Comparison of ENCODE assay signal across 10 cellular contexts in the genomic region with DNA sequence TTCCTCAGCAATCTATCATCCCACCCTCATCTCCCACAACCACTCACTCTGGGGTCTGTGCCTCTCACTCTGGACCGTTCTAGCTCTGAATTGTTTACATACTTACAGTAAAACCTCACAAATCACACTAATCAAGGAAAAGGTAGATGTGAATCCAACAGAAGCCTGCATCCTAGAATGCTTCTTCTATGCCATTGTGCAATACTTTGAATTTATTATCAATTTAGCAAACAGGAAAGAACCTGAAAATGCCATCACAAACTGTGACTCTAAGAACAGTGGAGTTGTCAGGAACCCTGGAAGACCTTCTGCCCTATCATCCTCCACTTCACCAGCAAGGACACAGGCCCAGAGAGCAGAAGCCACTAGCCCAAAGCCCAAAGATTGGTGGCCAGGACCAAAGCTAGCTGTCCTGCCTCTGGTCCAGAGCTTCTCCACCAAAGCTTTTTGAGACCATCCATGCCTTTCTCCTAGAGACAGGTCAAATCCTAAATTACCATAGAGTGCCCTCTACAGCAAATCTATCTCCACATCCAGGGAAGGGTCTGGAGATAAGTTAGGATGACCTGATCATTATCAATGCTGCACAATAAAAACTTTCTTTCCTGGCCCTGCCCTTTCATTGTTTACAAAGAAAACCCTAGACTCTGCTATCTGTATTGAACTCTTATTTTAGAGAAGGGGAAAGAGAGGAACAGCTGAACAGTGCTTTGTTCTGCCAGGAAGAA. TPM values are rescaled to one million over a fixed set of nuclear protein-coding genes. Genes with fewer than 3 reads are reported as not detected.
A peak's percentile ranks its signal among the peaks of the same experiment; 100 is the strongest.
DNase-seq lines count a peak whose midpoint lies in the region; ATAC-seq, FAIRE-seq and TF ChIP-seq lines count a peak whose summit lies in the region.
"Had no signal": no experiment of that assay in that cellular context is flagged by ENCODE, and none has a peak within 500 bp of the region (broad histone marks: within the 10 kb centered on the region; RNA-seq: fewer than 3 reads in every experiment).

No MANE protein-coding gene starts in this region.

- H3K27me3 ChIP-seq in CD4-positive, alpha-beta T cell (ENCODE audit: control insufficient read depth, insufficient read depth, low read length) = peaks cover 3% of the 10 kb centered on the region
- H3K27me3 ChIP-seq in Panc1 (ENCODE audit: control insufficient read depth, insufficient read depth, low read length) (no peaks in the 10 kb centered on the region), prostate gland (replicated peaks; ENCODE audit: insufficient read depth) (no peaks in the 10 kb centered on the region)

- H3K4me3 ChIP-seq in Panc1 (ENCODE audit: low read depth in 2 of 2, low read length in 2 of 2) (peak overlapping the region in 1 of 2 experiments; percentile 13; a peak in 2 of 4 replicates), kidney (ENCODE audit: low read length in 2 of 2) (peak overlapping the region; percentile 59 to 79), prostate gland (peak overlapping the region; percentile 72 to 80)

- DNase-seq in CD4-positive, alpha-beta T cell = no peak
- DNase-seq in Panc1 (ENCODE audit: low read depth, low spot score) (no peak), kidney (no peak), prostate gland (ENCODE audit: low spot score) (no peak), ecto neural progenitor cell (ENCODE audit: low spot score) (no peak), NCI-H2107 (lab: John Stamatoyannopoulos, UW) (no peak)
- no peak for DNase-seq in activated CD4-positive, alpha-beta T cell treated with anti-CD3 and anti-CD28 coated beads, Interleukin-2, amount 10 ng/mL, durations not matched to agents 24 days and 14 days
- DNase-seq: BE2C, small intestine had no signal

- CTCF ChIA-PET in CD4-positive, alpha-beta T cell (lab: Charles Lee) = no interaction called here
- CTCF ChIA-PET in Panc1 (lab: Charles Lee) = no interaction called here

- H3K36me3 Mint-ChIP-seq in CD4-positive, alpha-beta T cell (ENCODE audit: low read depth) = peaks cover 4% of the 10 kb centered on the region
- no peaks in the 10 kb centered on the region for H3K36me3 Mint-ChIP-seq in activated CD4-positive, alpha-beta T cell treated with anti-CD3 and anti-CD28 coated beads, Interleukin-2, amount 10 ng/mL, durations not matched to agents 24 days and 14 days (ENCODE audit: low read depth)

- no peak overlapping the region for H3K27ac ChIP-seq in CD4-positive, alpha-beta T cell (ENCODE audit: low read depth, low read length)
- peak overlapping the region; percentile 10; the same call in 1 of the 2 replicates for H3K27ac ChIP-seq in Panc1 (ENCODE audit: low read length)
- H3K27ac ChIP-seq in kidney (ENCODE audit: low read depth in 2 of 2, low read length in 2 of 2) = peak overlapping the region in 1 of 2 donors; percentile 32
- peak overlapping the region; percentile 90 to 92 for H3K27ac ChIP-seq in prostate gland

- H3K4me1 ChIP-seq in Panc1 (ENCODE audit: control insufficient read depth, insufficient read depth, low read length) (peaks cover 22% of the 10 kb centered on the region), kidney (ENCODE audit: control insufficient read depth in 1 of 2, insufficient read depth in 1 of 2, low read depth in 1 of 2, low read length in 2 of 2) (peaks cover 4 to 10% of the 10 kb centered on the region in 2 donors), prostate gland (replicated peaks) (no peaks in the 10 kb centered on the region)
- H3K4me1 ChIP-seq: BE2C had no signal

- intact Hi-C loops in CD4-positive, alpha-beta T cell (cut with DNase I, micrococcal nuclease) = no loop called here
- intact Hi-C loops in Panc1 (cut with micrococcal nuclease; ENCODE audit: unreplicated experiment) = no loop called here
- intact Hi-C loops in kidney (cut with DNase I) = no loop called here
- intact Hi-C loops in prostate gland (cut with DNase I) = loop anchor here (5.0 kb wide), 1 partner anchor 126 kb away; no protein-coding TSS in a partner anchor
- intact Hi-C loops in activated CD4-positive, alpha-beta T cell treated with anti-CD3 and anti-CD28 coated beads, Interleukin-2, amount 10 ng/mL, durations not matched to agents 24 days and 14 days (cut with micrococcal nuclease) = no loop called here

- no peaks in the 10 kb centered on the region for H3K9me3 Mint-ChIP-seq in CD4-positive, alpha-beta T cell
- H3K9me3 Mint-ChIP-seq in activated CD4-positive, alpha-beta T cell treated with anti-CD3 and anti-CD28 coated beads, Interleukin-2, amount 10 ng/mL, durations not matched to agents 24 days and 14 days = no peaks in the 10 kb centered on the region

- POLR2A ChIA-PET in CD4-positive, alpha-beta T cell (lab: Charles Lee) = no interaction called here
- POLR2A ChIA-PET in Panc1 (lab: Charles Lee) = no interaction called here

- no TSS peak for BruUV-seq in Panc1 (replicated peaks; lab: Mats Ljungman, UMichigan)

- H3K9ac ChIP-seq in kidney (ENCODE audit: low read length in 2 of 2) = peak overlapping the region in 1 of 2 donors; percentile 46

- no peak overlapping the region for H3K27ac Mint-ChIP-seq in CD4-positive, alpha-beta T cell
- no peak overlapping the region for H3K27ac Mint-ChIP-seq in activated CD4-positive, alpha-beta T cell treated with anti-CD3 and anti-CD28 coated beads, Interleukin-2, amount 10 ng/mL, durations not matched to agents 24 days and 14 days

- TF ChIP-seq POLR2A in prostate gland (IDR thresholded peaks at IDR 0.05) = no peak

- FAIRE-seq in kidney (lab: Jason Lieb, UNC) = no peak
- FAIRE-seq: small intestine had no signal

- WGBS in prostate gland = 59% methylated on average over 1 of the region's 1 CpG

- no peak for ATAC-seq in CD4-positive, alpha-beta T cell (ENCODE audit: poor library complexity)
- ATAC-seq in Panc1 (no peak), GM21423 (IDR thresholded peaks at IDR 0.05; ENCODE audit: unreplicated experiment) (no peak)

- peak overlapping the region; percentile 82 for H3K4me3 Mint-ChIP-seq in CD4-positive, alpha-beta T cell
- H3K4me3 Mint-ChIP-seq in activated CD4-positive, alpha-beta T cell treated with anti-CD3 and anti-CD28 coated beads, Interleukin-2, amount 10 ng/mL, durations not matched to agents 24 days and 14 days = no peak overlapping the region

- no peaks in the 10 kb centered on the region for H3K36me3 ChIP-seq in Panc1 (ENCODE audit: control insufficient read depth, insufficient read depth, low read length)
- no peaks in the 10 kb centered on the region for H3K36me3 ChIP-seq in kidney (ENCODE audit: control insufficient read depth in 1 of 2, insufficient read depth in 2 of 2, low read length in 2 of 2)
- H3K36me3 ChIP-seq in prostate gland = no peaks in the 10 kb centered on the region
- H3K36me3 ChIP-seq: BE2C had no signal

- H3K27me3 Mint-ChIP-seq in CD4-positive, alpha-beta T cell = no peaks in the 10 kb centered on the region
- H3K27me3 Mint-ChIP-seq in activated CD4-positive, alpha-beta T cell treated with anti-CD3 and anti-CD28 coated beads, Interleukin-2, amount 10 ng/mL, durations not matched to agents 24 days and 14 days = peaks cover 45% of the 10 kb centered on the region

- no peaks in the 10 kb centered on the region for H3K9me3 ChIP-seq in CD4-positive, alpha-beta T cell (ENCODE audit: control insufficient read depth, low read length)
- H3K9me3 ChIP-seq in Panc1 (ENCODE audit: control insufficient read depth, insufficient read depth, low read depth, low read length) (no peaks in the 10 kb centered on the region), kidney (ENCODE audit: control insufficient read depth in 1 of 2, low read length in 2 of 2) (no peaks in the 10 kb centered on the region), prostate gland (no peaks in the 10 kb centered on the region)
- H3K9me3 ChIP-seq: BE2C had no signal

- in situ Hi-C loops in Panc1 (cut with HindIII; ENCODE audit: low pct_unique_long_range_greater_than_20kb, low sequenced_read_pairs) = no loop called here

- peaks cover 16% of the 10 kb centered on the region for H3K4me1 Mint-ChIP-seq in CD4-positive, alpha-beta T cell (ENCODE audit: low read depth)
- H3K4me1 Mint-ChIP-seq in activated CD4-positive, alpha-beta T cell treated with anti-CD3 and anti-CD28 coated beads, Interleukin-2, amount 10 ng/mL, durations not matched to agents 24 days and 14 days = peaks cover 14% of the 10 kb centered on the region

- no peak for TF ChIP-seq CTCF in CD4-positive, alpha-beta T cell (IDR thresholded peaks at IDR 0.05)
- TF ChIP-seq CTCF in Panc1 (IDR thresholded peaks at IDR 0.05) (no peak), kidney (IDR thresholded peaks at IDR 0.05; ENCODE audit: borderline replicate concordance, extremely low read depth, insufficient read depth) (peak; percentile 7), prostate gland (IDR thresholded peaks at IDR 0.05) (no peak)

RNA-seq across cellular contexts. Expression of gene SORBS1, which starts 2.4 kb away (rescaled TPM):
- total RNA-seq in CD4-positive, alpha-beta T cell = 1 to 10 TPM; 1.4 to 1.8 TPM
- total RNA-seq in Panc1 (2021; ENCODE audit: unreplicated experiment) = 29.4 TPM
- 18.4 TPM for polyA plus RNA-seq in Panc1 (2012; ENCODE audit: insufficient read length)
- total RNA-seq in kidney = 91.7 TPM
- polyA plus RNA-seq in kidney (ENCODE audit: insufficient read depth, low read depth, low replicate concordance) = 12.2 TPM
- total RNA-seq in prostate gland = 100 to 1,000 TPM in 1 of 2 donors, 10 to 100 TPM in 1; 84.6 to 189 TPM
- 0.66 and 0.77 TPM in 2 replicates for total RNA-seq in activated CD4-positive, alpha-beta T cell treated with anti-CD3 and anti-CD28 coated beads, Interleukin-2, amount 10 ng/mL, durations not matched to agents 24 days and 14 days

Comparison
In these comparisons a context has a peak if more than half of its experiments do, and no peak if none do; other contexts are left out.
1. RNA of gene SORBS1, which starts 2.4 kb away (total RNA-seq): 84.6 to 189 TPM in prostate gland, 91.7 TPM in kidney (single experiment) and 29.4 TPM in Panc1 (single experiment); 1.4 to 1.8 TPM in CD4-positive, alpha-beta T cell and 0.66 to 0.77 TPM in activated CD4-positive, alpha-beta T cell treated with anti-CD3 and anti-CD28 coated beads, Interleukin-2, amount 10 ng/mL, durations not matched to agents 24 days and 14 days; every median in the first group is over 10 times any median in the second.